ENCODE assay signal across 9 cellular contexts in the genomic region with DNA sequence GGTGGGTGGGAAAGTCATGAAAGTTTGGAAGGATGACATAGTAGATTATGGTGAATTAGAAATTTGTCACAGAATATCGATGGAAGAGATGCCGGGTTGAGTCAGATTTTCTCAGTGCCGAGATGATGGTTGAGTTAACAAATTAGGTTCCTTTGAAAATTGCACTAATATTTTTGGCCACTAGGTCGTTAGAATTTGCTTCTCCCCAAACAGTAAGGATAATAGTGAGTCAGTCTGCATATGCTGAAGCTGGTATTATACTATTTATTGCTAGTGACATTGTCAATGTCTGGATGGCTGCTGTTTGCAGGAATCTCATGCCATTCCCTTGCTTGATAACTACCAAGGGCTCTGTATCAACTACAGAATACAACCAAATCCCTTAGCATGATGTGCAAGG. TPM values are rescaled to one million over a fixed set of nuclear protein-coding genes. Genes with fewer than 3 reads are reported as not detected.
DNase-seq lines count a peak whose midpoint lies in the region; ATAC-seq and TF ChIP-seq lines count a peak whose summit lies in the region.
"Had no signal": no experiment of that assay in that cellular context is flagged by ENCODE, and none has a peak within 500 bp of the region (broad histone marks: within the 10 kb centered on the region; RNA-seq: fewer than 3 reads in every experiment).

No MANE protein-coding gene starts in this region.

- no peaks in the 10 kb centered on the region for H3K4me1 ChIP-seq in fibroblast of lung (ENCODE audit: control insufficient read depth, extremely low read depth, insufficient read depth, low read length)

- no peak for ATAC-seq in naive thymus-derived CD8-positive, alpha-beta T cell
- ATAC-seq: right cardiac atrium had no signal

- H3K9me3 Mint-ChIP-seq in naive thymus-derived CD8-positive, alpha-beta T cell = no peaks in the 10 kb centered on the region

- H3K36me3 ChIP-seq in fibroblast of lung (ENCODE audit: control insufficient read depth, insufficient read depth, low read length) = no peaks in the 10 kb centered on the region

- H3K4me3 ChIP-seq in GM12865 (ENCODE audit: low read depth, low read length) (no peak overlapping the region), fibroblast of lung (replicated peaks in 1 of 4; ENCODE audit: control extremely low read depth in 1 of 4, insufficient read depth in 1 of 4, low read depth in 3 of 4, low read length in 4 of 4) (no peak overlapping the region)

- H3K27ac Mint-ChIP-seq in naive thymus-derived CD8-positive, alpha-beta T cell = no peak overlapping the region

- no peak overlapping the region for H3K9ac ChIP-seq in fibroblast of lung (ENCODE audit: insufficient read depth, low read length)

- H2AFZ ChIP-seq in fibroblast of lung (ENCODE audit: low read length) = no peak overlapping the region

- no peaks in the 10 kb centered on the region for H3K36me3 Mint-ChIP-seq in naive thymus-derived CD8-positive, alpha-beta T cell

- H3K27me3 Mint-ChIP-seq in naive thymus-derived CD8-positive, alpha-beta T cell = peaks cover 23 to 58% (median 39%) of the 10 kb centered on the region in 5 donors

- no peak overlapping the region for H3K4me3 Mint-ChIP-seq in naive thymus-derived CD8-positive, alpha-beta T cell

- POLR2A ChIA-PET in naive thymus-derived CD8-positive, alpha-beta T cell (lab: Charles Lee) = no interaction called here

- DNase-seq in GM12865 (ENCODE audit: low read depth) = peak; percentile 3
- peak; percentile 2 for DNase-seq in NCI-H460 (ENCODE audit: extremely low read depth, low read depth)
- peak; percentile 5 to 7 for DNase-seq in fibroblast of lung (ENCODE audit: low read depth in 2 of 2)
- DNase-seq in effector CD4-positive, alpha-beta T cell = no peak
- no peak for DNase-seq in stimulated activated naive CD4-positive, alpha-beta T cell (lab: John Stamatoyannopoulos, UW)
- DNase-seq in medulla oblongata (ENCODE audit: extremely low spot score) = no peak
- no peak for DNase-seq in naive thymus-derived CD8-positive, alpha-beta T cell
- DNase-seq: right cardiac atrium had no signal

- H3K27me3 ChIP-seq in fibroblast of lung (ENCODE audit: control insufficient read depth, insufficient read depth, low read length) = no peaks in the 10 kb centered on the region

- H3K27ac ChIP-seq in 22Rv1 (no peak overlapping the region), fibroblast of lung (ENCODE audit: insufficient read depth, low read length) (no peak overlapping the region)

- H3K4me2 ChIP-seq in fibroblast of lung (ENCODE audit: extremely low read depth, insufficient read depth, low read length) = no peak overlapping the region

- H3K9me3 ChIP-seq in fibroblast of lung (ENCODE audit: control insufficient read depth, insufficient read depth, low read depth, low read length) = no peaks in the 10 kb centered on the region

- H3K79me2 ChIP-seq in fibroblast of lung (ENCODE audit: control insufficient read depth, insufficient read depth, low read length) = no peaks in the 10 kb centered on the region

- H4K20me1 ChIP-seq in fibroblast of lung (ENCODE audit: control insufficient read depth, extremely low read depth, insufficient read depth, low read length) = no peaks in the 10 kb centered on the region

- H3K4me1 Mint-ChIP-seq in naive thymus-derived CD8-positive, alpha-beta T cell = no peaks in the 10 kb centered on the region

- peak; percentile 46 for TF ChIP-seq CTCF in 22Rv1 (IDR thresholded peaks at IDR 0.05)
- TF ChIP-seq CTCF in GM12865 (IDR thresholded peaks at IDR 0.05; ENCODE audit: insufficient read depth, low read depth, low read length, missing control alignments) = peak; percentile 27
- peak; percentile 28 to 38 for TF ChIP-seq CTCF in fibroblast of lung (conservative IDR thresholded peaks at IDR 0.05 in 1 of 2, IDR thresholded peaks at IDR 0.05 in 1 of 2; ENCODE audit: low read depth in 1 of 2, low read length in 2 of 2)

RNA-seq across cellular contexts. Expression of a gene that starts 37.7 kb away (rescaled TPM):
- 32.8 and 40.6 TPM in 2 replicates for total RNA-seq in NCI-H460 (2014; rRNA removed; shearing (Covaris generic))
- polyA plus RNA-seq in NCI-H460 (2014; cell fraction: nucleus; rRNA removed) = 25.8 and 30.2 TPM in 2 replicates
- total RNA-seq in fibroblast of lung = 30.8 and 37.5 TPM in 2 replicates
- 26.0 and 30.6 TPM in 2 replicates for polyA plus RNA-seq in fibroblast of lung
- 22.1 and 23.5 TPM in 2 replicates for polyA plus RNA-seq in fibroblast of lung (2012)
- polyA minus RNA-seq in fibroblast of lung (ENCODE audit: low replicate concordance) = 3.4 and 3.6 TPM in 2 replicates
- 10 to 100 TPM; 40.8 to 44.7 TPM for total RNA-seq in naive thymus-derived CD8-positive, alpha-beta T cell
- polyA plus RNA-seq in naive thymus-derived CD8-positive, alpha-beta T cell = 1 to 10 TPM; 2.6 to 4.7 (median 4.1) TPM

Comparison
In these comparisons a context has a peak if more than half of its experiments do, and no peak if none do; other contexts are left out.
1. DNase-seq: peak in GM12865 (single experiment), NCI-H460 (single experiment) and fibroblast of lung (2 of 2); none in effector CD4-positive, alpha-beta T cell (single experiment), stimulated activated naive CD4-positive, alpha-beta T cell (0 of 6), medulla oblongata (single experiment) and naive thymus-derived CD8-positive, alpha-beta T cell (0 of 10).
2. Peak in every context shown above with its lines, with median percentiles within 50 percentile points of each other: CTCF ChIP-seq.